13 cellular contexts compared by ENCODE assay signal in the genomic region with DNA sequence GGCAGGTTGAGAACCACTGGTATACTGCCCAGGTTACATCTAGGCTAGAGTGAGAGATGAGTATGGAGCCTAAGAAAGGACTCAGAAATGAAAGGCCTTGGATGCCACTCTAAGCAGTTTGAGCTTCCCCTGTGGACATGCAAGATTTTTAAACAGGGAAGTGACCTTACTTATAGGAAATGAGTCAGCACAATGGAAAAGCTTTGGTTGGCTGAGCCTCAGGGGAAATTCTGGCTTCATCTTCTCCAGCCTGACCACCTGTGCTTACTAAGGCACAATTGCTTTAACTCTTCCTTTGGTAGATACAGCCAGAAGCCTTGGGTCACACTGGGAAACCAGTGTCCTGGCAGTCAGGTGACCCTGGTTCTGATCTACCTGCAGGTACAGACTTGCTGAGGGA.
DNase-seq lines count a peak whose midpoint lies in the region; ATAC-seq and TF ChIP-seq lines count a peak whose summit lies in the region.
"Had no signal": no experiment of that assay in that cellular context is flagged by ENCODE, and none has a peak within 500 bp of the region (broad histone marks: within the 10 kb centered on the region; RNA-seq: fewer than 3 reads in every experiment).

No MANE protein-coding gene starts in this region.

- H3K36me3 ChIP-seq in transverse colon, result no peaks in the 10 kb centered on the region
- H3K36me3 ChIP-seq: left lung, tibial artery had no signal

- no peak overlapping the region for H3K4me3 ChIP-seq in transverse colon
- H3K4me3 ChIP-seq: left lung, tibial artery had no signal

- H3K27ac ChIP-seq in transverse colon, result no peak overlapping the region
- H3K27ac ChIP-seq: left lung, tibial artery had no signal

- no peak for TF ChIP-seq CTCF in transverse colon (IDR thresholded peaks at IDR 0.05)

- no peak for TF ChIP-seq EP300 in transverse colon (IDR thresholded peaks at IDR 0.05; ENCODE audit: low read depth)

- H3K9me3 ChIP-seq in transverse colon, result no peaks in the 10 kb centered on the region
- H3K9me3 ChIP-seq: left lung, tibial artery had no signal

- in situ Hi-C loops in transverse colon (cut with MboI; ENCODE audit: low pct_ligation_motif_present in 1 of 4, low pct_unique_long_range_greater_than_20kb in 1 of 4, low sequenced_read_pairs in 3 of 4), result no loop called here

- no peaks in the 10 kb centered on the region for H3K4me1 ChIP-seq in transverse colon
- H3K4me1 ChIP-seq: left lung, tibial artery had no signal

- intact Hi-C loops in transverse colon (cut with DNase I; ENCODE audit: low total_unique reads), result no loop called here

- H3K27me3 ChIP-seq in transverse colon, result no peaks in the 10 kb centered on the region
- H3K27me3 ChIP-seq: left lung, tibial artery had no signal

- DNase-seq in RPMI8226 (peak; percentile 68), medulla oblongata (ENCODE audit: extremely low spot score) (peak; percentile 27), hippocampal formation (lab: John Stamatoyannopoulos, UW) (no peak), ecto neural progenitor cell (ENCODE audit: low spot score) (no peak), transverse colon (no peak), NCI-H128 (lab: John Stamatoyannopoulos, UW; ENCODE audit: unreplicated experiment) (no peak)
- DNase-seq: activated T-cell treated with anti-CD3 and anti-CD28 coated beads, Interleukin-2, amount 50 U/mL, for 24 hours; left lung; NCI-H146; tibial artery had no signal

- TF ChIP-seq POLR2A in transverse colon (IDR thresholded peaks at IDR 0.05), result no peak

- ATAC-seq in GM18499 (IDR thresholded peaks at IDR 0.05; ENCODE audit: insufficient read depth, unreplicated experiment) (peak; percentile 47), HG02973 (IDR thresholded peaks at IDR 0.05; ENCODE audit: unreplicated experiment) (peak; percentile 46)
- ATAC-seq: left lung, WTC11 had no signal

Comparison
In these comparisons a context has a peak if more than half of its experiments do, and no peak if none do; other contexts are left out.
1. DNase-seq: peak in RPMI8226 (single experiment) and medulla oblongata (single experiment); none in hippocampal formation (0 of 2), ecto neural progenitor cell (single experiment), transverse colon (single experiment) and NCI-H128 (single experiment).